ENCODE assay signal across 8 cellular contexts in genomic region chr4:38667005-38667771, GRCh38. TPM values are rescaled to one million over a fixed set of nuclear protein-coding genes. Genes with fewer than 3 reads are reported as not detected.
DNase-seq lines count a peak whose midpoint lies in the region; ATAC-seq and TF ChIP-seq lines count a peak whose summit lies in the region.

No MANE protein-coding gene starts in this region.

- no peaks in the 10 kb centered on the region for H3K36me3 ChIP-seq in NT2/D1 (ENCODE audit: insufficient read depth, insufficient read length, low read length)
- H3K36me3 ChIP-seq in testis (ENCODE audit: low read depth, missing control alignments): no peaks in the 10 kb centered on the region

- H3K4me1 ChIP-seq in NT2/D1 (ENCODE audit: insufficient read depth, insufficient read length): no peaks in the 10 kb centered on the region
- peaks cover 48% of the 10 kb centered on the region for H3K4me1 ChIP-seq in testis

- peaks cover 3% of the 10 kb centered on the region for H3K36me3 Mint-ChIP-seq in activated T-cell treated with anti-CD3 and anti-CD28 coated beads, Interleukin-2, amount 50 U/mL, for 24 hours (ENCODE audit: low read depth)

- no peaks in the 10 kb centered on the region for H3K27me3 ChIP-seq in NT2/D1 (ENCODE audit: insufficient read depth, insufficient read length)
- no peaks in the 10 kb centered on the region for H3K27me3 ChIP-seq in testis

- H3K9me3 ChIP-seq in NT2/D1 (ENCODE audit: insufficient read depth, low read length) (no peaks in the 10 kb centered on the region), testis (no peaks in the 10 kb centered on the region)

- no peaks in the 10 kb centered on the region for H3K27me3 Mint-ChIP-seq in activated T-cell treated with anti-CD3 and anti-CD28 coated beads, Interleukin-2, amount 50 U/mL, for 24 hours

- TF ChIP-seq POLR2A in testis (IDR thresholded peaks at IDR 0.05): no peak

- DNase-seq in DMS 273 (lab: John Stamatoyannopoulos, UW; ENCODE audit: unreplicated experiment) (peak; percentile 86), HUDEP-2 (lab: John Stamatoyannopoulos, UW; ENCODE audit: unreplicated experiment in 76 of 76) (peak in 74 of 76 experiments; percentile 18 to 96 (median 80)), NT2/D1 (ENCODE audit: low read depth, low spot score) (peak; percentile 87), epithelial cell of proximal tubule (ENCODE audit: low read depth) (peak; percentile 97), midbrain (lab: John Stamatoyannopoulos, UW) (peak; percentile 83), testis (peak; percentile 93)
- no peak for DNase-seq in activated T-cell treated with anti-CD3 and anti-CD28 coated beads, Interleukin-2, amount 50 U/mL, for 24 hours

- H3K4me1 Mint-ChIP-seq in activated T-cell treated with anti-CD3 and anti-CD28 coated beads, Interleukin-2, amount 50 U/mL, for 24 hours (ENCODE audit: low read depth): peaks cover 74% of the 10 kb centered on the region

- intact Hi-C loops in testis (cut with DNase I; ENCODE audit: low total_unique reads): no loop called here

- peak overlapping the region; percentile 86 for H3K4me3 Mint-ChIP-seq in activated T-cell treated with anti-CD3 and anti-CD28 coated beads, Interleukin-2, amount 50 U/mL, for 24 hours

- H3K4me3 ChIP-seq in NT2/D1 (ENCODE audit: insufficient read length, low read depth) (peak overlapping the region; percentile 30), epithelial cell of proximal tubule (ENCODE audit: low read depth, low read length) (peak overlapping the region; percentile 84), testis (no peak overlapping the region)

- ATAC-seq in GM19455 (IDR thresholded peaks at IDR 0.05; ENCODE audit: unreplicated experiment): no peak

- TF ChIP-seq CTCF in epithelial cell of proximal tubule (conservative IDR thresholded peaks at IDR 0.05; ENCODE audit: low read depth, low read length) (no peak), testis (IDR thresholded peaks at IDR 0.05) (no peak)

- H3K27ac ChIP-seq in testis: peak overlapping the region; percentile 83 to 99

- H3K9me3 Mint-ChIP-seq in activated T-cell treated with anti-CD3 and anti-CD28 coated beads, Interleukin-2, amount 50 U/mL, for 24 hours: no peaks in the 10 kb centered on the region

- H3K9ac ChIP-seq in NT2/D1 (ENCODE audit: insufficient read length, low read depth): peak overlapping the region; percentile 47

- peak overlapping the region; percentile 90 for H3K27ac Mint-ChIP-seq in activated T-cell treated with anti-CD3 and anti-CD28 coated beads, Interleukin-2, amount 50 U/mL, for 24 hours

- WGBS in testis, 2 donors: 11 to 12% methylated on average over 9 of the region's 9 CpGs

RNA-seq across cellular contexts. Expression of gene KLF3, which starts 3.2 kb away (rescaled TPM):
- total RNA-seq in epithelial cell of proximal tubule (23.0 and 28.0 TPM in 2 replicates), testis (10 to 100 TPM; 21.2 to 24.6 TPM)
- polyA plus RNA-seq in testis (ENCODE audit: insufficient read depth, low read depth, low replicate concordance): 16.4 TPM

Comparison
In these comparisons a context has a peak if more than half of its experiments do, and no peak if none do; other contexts are left out.
1. H3K4me3 ChIP-seq: peak in NT2/D1 (single experiment) and epithelial cell of proximal tubule (single experiment); none in testis (0 of 2).